ENCODE assay signal across 15 cellular contexts in the genomic region with DNA sequence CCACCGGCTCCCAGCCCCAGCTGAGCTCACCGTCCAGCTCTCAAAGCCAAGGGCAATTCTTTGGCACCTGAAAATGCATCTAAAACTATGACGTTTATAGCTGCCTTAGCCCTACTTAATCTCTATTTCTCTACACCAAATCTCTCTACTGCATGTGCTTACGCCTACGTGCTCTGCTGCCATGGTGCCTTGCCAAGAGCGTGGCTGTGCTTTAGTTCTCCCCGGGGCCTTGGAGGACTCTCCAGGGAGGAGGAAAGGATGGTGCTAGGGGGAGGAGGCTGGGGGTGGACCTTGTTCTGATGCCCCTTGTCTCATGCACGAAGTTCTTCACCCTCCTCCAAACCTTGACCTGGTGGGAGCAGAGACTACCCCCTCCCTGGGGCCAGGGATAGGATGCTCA. TPM values are rescaled to one million over a fixed set of nuclear protein-coding genes. Genes with fewer than 3 reads are reported as not detected.
A peak's percentile ranks its signal among the peaks of the same experiment; 100 is the strongest.
DNase-seq lines count a peak whose midpoint lies in the region; ATAC-seq and TF ChIP-seq lines count a peak whose summit lies in the region.
"Had no signal": no experiment of that assay in that cellular context is flagged by ENCODE, and none has a peak within 500 bp of the region (broad histone marks: within the 10 kb centered on the region; RNA-seq: fewer than 3 reads in every experiment).

No MANE protein-coding gene starts in this region.

- POLR2A ChIA-PET in MCF 10A (lab: Yijun Ruan, JAX): no interaction called here

- H3K27me3 Mint-ChIP-seq in endothelial cell (ENCODE audit: unreplicated experiment) (peaks cover 12% of the 10 kb centered on the region), neural crest cell (ENCODE audit: low read depth) (no peaks in the 10 kb centered on the region), MCF 10A (ENCODE audit: insufficient read depth, unreplicated experiment) (no peaks in the 10 kb centered on the region)
- H3K27me3 Mint-ChIP-seq: CD4-positive, alpha-beta memory T cell had no signal

- CTCF ChIA-PET in MCF 10A (lab: Yijun Ruan, JAX): no interaction called here

- intact Hi-C loops in MCF 10A (cut with micrococcal nuclease): no loop called here

- no TSS peak for BruUV-seq in MCF 10A (replicated peaks; lab: Mats Ljungman, UMichigan)

- H3K4me1 Mint-ChIP-seq in endothelial cell (ENCODE audit: unreplicated experiment): peaks cover 51% of the 10 kb centered on the region
- H3K4me1 Mint-ChIP-seq in neural crest cell: peaks cover 34% of the 10 kb centered on the region
- peaks cover 30% of the 10 kb centered on the region for H3K4me1 Mint-ChIP-seq in MCF 10A (ENCODE audit: insufficient read depth, unreplicated experiment)

- no peak for TF ChIP-seq CTCF in GM06990 (IDR thresholded peaks at IDR 0.05; ENCODE audit: insufficient read depth, low read length, poor library complexity, severe bottlenecking)
- TF ChIP-seq CTCF in endothelial cell (IDR thresholded peaks at IDR 0.05; ENCODE audit: unreplicated experiment): no peak
- TF ChIP-seq CTCF in neural crest cell (conservative IDR thresholded peaks at IDR 0.05): no peak
- no peak for TF ChIP-seq CTCF in MCF 10A (IDR thresholded peaks at IDR 0.05; ENCODE audit: unreplicated experiment)

- ATAC-seq in HG02870 (IDR thresholded peaks at IDR 0.05; ENCODE audit: unreplicated experiment): no peak
- ATAC-seq: A549 had no signal

- H3K4me3 Mint-ChIP-seq in endothelial cell (ENCODE audit: unreplicated experiment): no peak overlapping the region
- peak overlapping the region; percentile 34 for H3K4me3 Mint-ChIP-seq in neural crest cell
- H3K4me3 Mint-ChIP-seq in MCF 10A (ENCODE audit: unreplicated experiment): no peak overlapping the region
- H3K4me3 Mint-ChIP-seq: CD4-positive, alpha-beta memory T cell had no signal

- no peaks in the 10 kb centered on the region for H3K9me3 Mint-ChIP-seq in endothelial cell (ENCODE audit: unreplicated experiment)
- no peaks in the 10 kb centered on the region for H3K9me3 Mint-ChIP-seq in neural crest cell
- no peaks in the 10 kb centered on the region for H3K9me3 Mint-ChIP-seq in MCF 10A (ENCODE audit: unreplicated experiment)
- H3K9me3 Mint-ChIP-seq: CD4-positive, alpha-beta memory T cell had no signal

- peak; percentile 57 for DNase-seq in Ammon's horn (ENCODE audit: low spot score)
- DNase-seq in GM06990 (ENCODE audit: extremely low read depth, insufficient read length): peak; percentile 13
- DNase-seq in endothelial cell (ENCODE audit: low spot score): no peak
- DNase-seq in neural crest cell (ENCODE audit: low read depth, low spot score): no peak
- DNase-seq in medulla oblongata (ENCODE audit: extremely low spot score): no peak
- no peak for DNase-seq in MCF 10A (ENCODE audit: unreplicated experiment)
- DNase-seq: Calu3; CD4-positive, alpha-beta memory T cell; DMS53; NCI-H2029; NCI-H748 treated with DMSO at 0.1 percent for 48 hours; PC-9; SJCRH30 had no signal

- no peak overlapping the region for H3K4me3 ChIP-seq in GM06990 (replicated peaks; ENCODE audit: low read depth, low read length)
- H3K4me3 ChIP-seq: A549, PC-9, SJCRH30 had no signal

- no peaks in the 10 kb centered on the region for H3K27me3 ChIP-seq in GM06990 (replicated peaks; ENCODE audit: control insufficient read depth, insufficient read depth, low read length)

- H3K36me3 Mint-ChIP-seq in endothelial cell (ENCODE audit: low read depth, unreplicated experiment) (peaks cover 5% of the 10 kb centered on the region), neural crest cell (ENCODE audit: low read depth) (no peaks in the 10 kb centered on the region), MCF 10A (ENCODE audit: insufficient read depth, unreplicated experiment) (no peaks in the 10 kb centered on the region)
- H3K36me3 Mint-ChIP-seq: CD4-positive, alpha-beta memory T cell had no signal

- H3K27ac Mint-ChIP-seq in endothelial cell (ENCODE audit: unreplicated experiment) (peak overlapping the region; percentile 17), neural crest cell (ENCODE audit: unreplicated experiment) (no peak overlapping the region), MCF 10A (ENCODE audit: low read depth, unreplicated experiment) (no peak overlapping the region)

- H3K36me3 ChIP-seq in GM06990 (ENCODE audit: control insufficient read depth, insufficient read depth, low read length): no peaks in the 10 kb centered on the region
- H3K36me3 ChIP-seq: SJCRH30 had no signal

RNA-seq across cellular contexts. Expression of gene BID, which starts 9.0 kb away (rescaled TPM):
- total RNA-seq in endothelial cell (ENCODE audit: unreplicated experiment) (32.5 TPM), neural crest cell (26.5 TPM in 2 replicates), MCF 10A (2022) (21.5 and 25.0 TPM in 2 replicates)

Comparison
In these comparisons a context has a peak if more than half of its experiments do, and no peak if none do; other contexts are left out.
1. DNase-seq: peak in Ammon's horn (single experiment) and GM06990 (single experiment); none in endothelial cell (single experiment), neural crest cell (single experiment), medulla oblongata (single experiment) and MCF 10A (single experiment).